ENCODE assay signal across 8 cellular contexts in genomic region chr6:28335040-28335563, GRCh38. TPM values are rescaled to one million over a fixed set of nuclear protein-coding genes. Genes with fewer than 3 reads are reported as not detected.
DNase-seq lines count a peak whose midpoint lies in the region; ATAC-seq and TF ChIP-seq lines count a peak whose summit lies in the region.

No MANE protein-coding gene starts in this region.

- H3K79me2 ChIP-seq in ACC112 (ENCODE audit: control insufficient read depth, insufficient read depth, low read length, unreplicated experiment), result no peaks in the 10 kb centered on the region

- peaks cover 7% of the 10 kb centered on the region for H3K4me1 ChIP-seq in ACC112 (ENCODE audit: control insufficient read depth, insufficient read depth, low read length, unreplicated experiment)
- H3K4me1 ChIP-seq in mucosa of stomach (ENCODE audit: control insufficient read depth, insufficient read depth, low read length), result peaks cover 12% of the 10 kb centered on the region

- no peak overlapping the region for H3K27ac ChIP-seq in ACC112 (ENCODE audit: low read depth, low read length)
- H3K27ac ChIP-seq in dorsolateral prefrontal cortex, result peak overlapping the region; percentile 70 to 99 (median 96)

- no peak overlapping the region for H2AFZ ChIP-seq in ACC112 (ENCODE audit: low read length, unreplicated experiment)

- DNase-seq in HT-29 (ENCODE audit: low spot score) (peak; percentile 96), dorsolateral prefrontal cortex (no peak), NCI-H2196 (lab: John Stamatoyannopoulos, UW; ENCODE audit: unreplicated experiment) (no peak)
- no peak for DNase-seq in stimulated activated CD4-positive, alpha-beta T cell treated with anti-CD3 and anti-CD28 coated beads, Interleukin-2, amount 100 ng/mL, for 48 hours
- DNase-seq in activated naive CD4-positive, alpha-beta T cell treated with Interleukin-2 at 50 U/mL for 16 hours, result no peak

- intact Hi-C loops in dorsolateral prefrontal cortex (cut with DNase I), result no loop called here

- H3K4me3 ChIP-seq in ACC112 (ENCODE audit: low read depth, low read length) (peak overlapping the region; percentile 83), dorsolateral prefrontal cortex (peak overlapping the region; percentile 59 to 95 (median 81)), mucosa of stomach (ENCODE audit: low read length) (peak overlapping the region; percentile 98)

- ATAC-seq in HG02885 (IDR thresholded peaks at IDR 0.05; ENCODE audit: poor library complexity, unreplicated experiment), result no peak

- peak in 1 of 56 donors; percentile 5 for TF ChIP-seq CTCF in dorsolateral prefrontal cortex (IDR thresholded peaks at IDR 0.05 in 54 of 56, conservative IDR thresholded peaks at IDR 0.05 in 2 of 56; ENCODE audit: low read depth in 1 of 56, partially characterized antibody in 56 of 56)

- H3K9me3 ChIP-seq in mucosa of stomach (ENCODE audit: control insufficient read depth, low read length), result no peaks in the 10 kb centered on the region

- H3K36me3 ChIP-seq in ACC112 (ENCODE audit: insufficient read depth, low read length) (no peaks in the 10 kb centered on the region), mucosa of stomach (ENCODE audit: control insufficient read depth, insufficient read depth, low read length) (no peaks in the 10 kb centered on the region)

- peak overlapping the region; percentile 99 for H3K9ac ChIP-seq in mucosa of stomach (ENCODE audit: low read length)

- H3K27me3 ChIP-seq in ACC112 (ENCODE audit: insufficient read depth, low read length) (no peaks in the 10 kb centered on the region), dorsolateral prefrontal cortex (no peaks in the 10 kb centered on the region), mucosa of stomach (ENCODE audit: control insufficient read depth, insufficient read depth, low read length) (no peaks in the 10 kb centered on the region)

RNA-seq across cellular contexts. Expression of gene ZSCAN31, which starts 0.8 kb away (rescaled TPM):
- 3.1 and 6.4 TPM in 2 replicates for total RNA-seq in HT-29 (2014; rRNA removed; shearing (Covaris generic))
- 10 to 100 TPM; 15.3 to 71.5 (median 32.3) TPM for total RNA-seq in dorsolateral prefrontal cortex

RNA-seq across cellular contexts. Expression of gene ZKSCAN3, which starts 14.6 kb away (rescaled TPM):
- 0.53 and 0.60 TPM in 2 replicates for total RNA-seq in HT-29 (2014; rRNA removed; shearing (Covaris generic))
- total RNA-seq in dorsolateral prefrontal cortex, result 10 to 100 TPM in 5 of 120 experiments, 1 to 10 TPM in 115; 3.0 to 12.6 (median 6.7) TPM

RNA-seq across cellular contexts. Expression of gene PGBD1, which starts 53.7 kb away (rescaled TPM):
- 0.97 and 1.2 TPM in 2 replicates for total RNA-seq in HT-29 (2014; rRNA removed; shearing (Covaris generic))
- total RNA-seq in dorsolateral prefrontal cortex, result 10 to 100 TPM in 113 of 120 experiments, 1 to 10 TPM in 7; 7.8 to 21.4 (median 13.0) TPM
